Comparison of ENCODE assay signal across 19 cellular contexts in the genomic region with DNA sequence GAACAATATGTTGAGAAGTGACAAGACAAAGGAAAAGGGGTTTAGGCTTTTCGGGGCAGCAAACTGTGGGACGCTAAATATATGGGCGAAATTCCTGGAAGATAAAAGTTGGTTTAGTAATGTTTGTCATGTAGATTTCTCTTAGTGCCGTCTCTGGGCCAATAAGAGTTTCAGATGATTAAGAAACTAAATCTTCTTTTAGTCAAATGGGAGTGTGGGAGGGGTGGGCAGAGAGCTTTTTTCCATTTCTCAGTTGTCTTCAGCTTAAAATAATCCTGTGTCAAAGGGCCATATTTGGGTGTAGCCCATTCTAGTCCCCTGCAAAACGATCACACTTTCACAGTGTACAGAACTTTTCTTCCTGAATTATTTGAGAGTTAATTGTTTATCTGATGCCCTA.
DNase-seq lines count a peak whose midpoint lies in the region; ATAC-seq lines count a peak whose summit lies in the region.
"Had no signal": no experiment of that assay in that cellular context is flagged by ENCODE, and none has a peak within 500 bp of the region (broad histone marks: within the 10 kb centered on the region; RNA-seq: fewer than 3 reads in every experiment).

No MANE protein-coding gene starts in this region.

- H3K4me3 ChIP-seq in NT2/D1 (ENCODE audit: insufficient read length, low read depth) (no peak overlapping the region), iPS-18a (ENCODE audit: low read length) (peak overlapping the region; percentile 16)
- H3K4me3 ChIP-seq: breast epithelium had no signal

- H3K4me1 ChIP-seq in NT2/D1 (ENCODE audit: insufficient read depth, insufficient read length) = no peaks in the 10 kb centered on the region
- peaks cover 27% of the 10 kb centered on the region for H3K4me1 ChIP-seq in iPS-18a (ENCODE audit: control insufficient read depth, low read depth, low read length)
- H3K4me1 ChIP-seq: breast epithelium had no signal

- H3K27ac ChIP-seq in iPS-18a (ENCODE audit: low read length) = no peak overlapping the region
- H3K27ac ChIP-seq: breast epithelium, C4-2B, HL-60, KMS-11 had no signal

- ATAC-seq in GM19328 (IDR thresholded peaks at IDR 0.05; ENCODE audit: unreplicated experiment) = peak; percentile 68
- no peak for ATAC-seq in GM18502 (IDR thresholded peaks at IDR 0.05; ENCODE audit: poor library complexity, unreplicated experiment)
- no peak for ATAC-seq in GM19452 (IDR thresholded peaks at IDR 0.05; ENCODE audit: unreplicated experiment)
- ATAC-seq: Panc1; stimulated activated naive B cell treated with anti-CD40 and anti-IgM and Interleukin-4, amounts not matched to agents 10 μg/mL and 1 μg/mL and 100 μg/mL, for 72 hours had no signal

- no peaks in the 10 kb centered on the region for H3K27me3 ChIP-seq in NT2/D1 (ENCODE audit: insufficient read depth, insufficient read length)
- no peaks in the 10 kb centered on the region for H3K27me3 ChIP-seq in iPS-18a (ENCODE audit: control insufficient read depth, insufficient read depth, low read length)
- H3K27me3 ChIP-seq: breast epithelium had no signal

- H3K36me3 ChIP-seq in NT2/D1 (ENCODE audit: insufficient read depth, insufficient read length, low read length) (no peaks in the 10 kb centered on the region), iPS-18a (ENCODE audit: control insufficient read depth, low read depth, low read length) (no peaks in the 10 kb centered on the region)
- H3K36me3 ChIP-seq: breast epithelium had no signal

- peak; percentile 30 for DNase-seq in activated CD4-positive, alpha-beta T cell treated with anti-CD3 and anti-CD28 coated beads for 48 hours
- DNase-seq in activated CD4-positive, alpha-beta T cell treated with anti-CD3 and anti-CD28 coated beads for 1 hour = no peak
- DNase-seq in NT2/D1 (ENCODE audit: low read depth, low spot score) = peak; percentile 44
- DNase-seq in stimulated activated naive CD4-positive, alpha-beta T cell (lab: John Stamatoyannopoulos, UW) = no peak
- DNase-seq: DMS53; naive B cell; NCI-H1105; NCI-H748 treated with DMSO at 0.1 percent for 48 hours; small intestine; stimulated activated naive B cell treated with anti-CD40 and anti-IgM and Interleukin-4, amounts not matched to agents 10 μg/mL and 1 μg/mL and 100 μg/mL, for 72 hours had no signal

- no peaks in the 10 kb centered on the region for H3K9me3 ChIP-seq in NT2/D1 (ENCODE audit: insufficient read depth, low read length)
- no peaks in the 10 kb centered on the region for H3K9me3 ChIP-seq in iPS-18a (ENCODE audit: control insufficient read depth, low read depth, low read length)
- H3K9me3 ChIP-seq: breast epithelium had no signal

- H3K9ac ChIP-seq in NT2/D1 (ENCODE audit: insufficient read length, low read depth) (no peak overlapping the region), iPS-18a (ENCODE audit: low read length) (peak overlapping the region; percentile 20)
- H3K9ac ChIP-seq: KMS-11 had no signal

Comparison
In these comparisons a context has a peak if more than half of its experiments do, and no peak if none do; other contexts are left out.
1. DNase-seq: peak in activated CD4-positive, alpha-beta T cell treated with anti-CD3 and anti-CD28 coated beads for 48 hours (single experiment) and NT2/D1 (single experiment); none in activated CD4-positive, alpha-beta T cell treated with anti-CD3 and anti-CD28 coated beads for 1 hour (single experiment) and stimulated activated naive CD4-positive, alpha-beta T cell (0 of 6).